Comparison of ENCODE assay signal across 9 cellular contexts in genomic region chr3:28623106-28623505, GRCh38.
"Had no signal": no experiment of that assay in that cellular context is flagged by ENCODE, and none has a peak within 500 bp of the region (broad histone marks: within the 10 kb centered on the region; RNA-seq: fewer than 3 reads in every experiment).

No MANE protein-coding gene starts in this region.

- H3K4me3 ChIP-seq: GM23338 had no signal

- H3K27ac ChIP-seq: HL-60 had no signal

- DNase-seq: H9, HCEC 1CT, KBM-7 had no signal

- H3K27me3 Mint-ChIP-seq: IgD-negative memory B cell had no signal

- H3K36me3 Mint-ChIP-seq: IgD-negative memory B cell had no signal

- H3K4me2 ChIP-seq: GM23338 had no signal

- H3K27ac Mint-ChIP-seq: GM23338, H9, IgD-negative memory B cell had no signal

- H2AFZ ChIP-seq: GM23338 had no signal

- ATAC-seq: GM23338, HepG2 had no signal

- H3K4me3 Mint-ChIP-seq: GM23338, H9, IgD-negative memory B cell had no signal

- FAIRE-seq: H1, H54, HepG2 had no signal

- H3K4me1 Mint-ChIP-seq: IgD-negative memory B cell had no signal
